8 cellular contexts compared by ENCODE assay signal in the genomic region with DNA sequence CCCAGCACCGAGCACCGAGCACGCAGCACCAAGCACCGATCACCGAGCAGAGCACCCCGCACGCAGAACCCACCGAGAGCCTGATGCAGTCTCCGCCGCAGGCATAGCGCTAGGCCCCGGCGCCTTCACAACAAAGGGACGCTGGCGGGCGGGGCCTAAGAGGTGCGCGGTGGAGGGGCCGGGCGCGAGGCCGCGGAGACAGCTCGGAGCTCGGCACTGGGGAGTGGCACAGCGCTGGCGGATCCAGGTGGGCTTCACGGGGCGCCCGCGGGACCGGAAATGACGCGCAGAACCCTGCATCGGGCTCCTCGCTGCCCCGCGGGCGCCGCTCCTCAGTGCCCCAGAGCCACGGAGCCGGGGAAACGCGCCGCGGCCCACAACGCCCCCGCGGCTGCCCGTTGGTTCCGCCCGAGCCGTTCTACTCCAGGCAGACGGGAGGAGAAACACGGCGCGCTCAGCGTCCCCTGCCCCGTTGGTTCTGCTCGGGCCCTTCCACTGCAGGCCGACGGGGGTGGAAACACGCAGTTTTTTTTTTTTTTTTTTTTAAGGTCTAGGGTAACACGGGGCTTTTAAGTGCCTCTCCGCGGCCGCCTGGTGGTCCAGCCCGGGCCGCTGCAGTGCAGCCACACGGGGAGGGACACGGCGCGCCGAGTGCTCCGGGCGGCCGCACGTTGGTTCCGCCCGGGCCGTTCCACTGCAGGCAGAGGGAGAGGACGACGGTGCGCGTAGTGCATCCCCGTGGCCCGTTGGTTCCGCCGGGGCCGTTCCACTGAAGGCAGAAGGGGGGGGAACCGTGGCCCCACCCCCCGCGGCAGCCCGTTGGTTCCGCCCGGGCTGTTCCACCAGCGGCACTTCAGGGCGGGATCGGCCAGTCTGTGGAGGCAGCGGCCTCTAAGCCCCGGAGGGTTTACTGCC. TPM values are rescaled to one million over a fixed set of nuclear protein-coding genes. Genes with fewer than 3 reads are reported as not detected.
DNase-seq lines count a peak whose midpoint lies in the region; ATAC-seq lines count a peak whose summit lies in the region.
"Not testable (repeated sequence)": the region's sequence is repeated elsewhere in the genome, so short reads cannot be mapped to it uniquely, and the experiment has no call there.

No MANE protein-coding gene starts in this region.

- H3K9me3 ChIP-seq in BLaER1 = not testable (repeated sequence)

- H3K4me3 ChIP-seq in BLaER1 = peak overlapping the region; percentile 62

- ATAC-seq in GM19463 (IDR thresholded peaks at IDR 0.05; ENCODE audit: unreplicated experiment) (peak; percentile 71), HG03469 (IDR thresholded peaks at IDR 0.05; ENCODE audit: unreplicated experiment) (peak; percentile 31)

- DNase-seq in NOMO-1 treated with dmso at 0.1 percent for 144 hours (lab: John Stamatoyannopoulos, UW; ENCODE audit: unreplicated experiment) = peak; percentile 48
- peak; percentile 71 for DNase-seq in activated CD8-positive, alpha-beta memory T cell treated with anti-CD3 and anti-CD28 coated beads, Interleukin-2, amount 50 U/mL, for 4 hours
- peak; percentile 66 for DNase-seq in effector CD8-positive, alpha-beta T cell (lab: John Stamatoyannopoulos, UW)
- peak; percentile 79 to 80 for DNase-seq in lung microvascular endothelial cell (ENCODE audit: low read depth in 2 of 2)
- peak; percentile 87 to 89 for DNase-seq in stimulated activated CD4-positive, alpha-beta T cell treated with anti-CD3 and anti-CD28 coated beads, Interleukin-4, amount 100 ng/mL, for 4 hours

- peak overlapping the region; percentile 95 for H3K27ac ChIP-seq in BLaER1

- peaks cover 13% of the 10 kb centered on the region for H3K4me1 ChIP-seq in BLaER1

- H3K27me3 ChIP-seq in BLaER1 = not testable (repeated sequence)

- peak overlapping the region; percentile 88 for H3K9ac ChIP-seq in BLaER1

- H3K36me3 ChIP-seq in BLaER1 = peaks cover 11% of the 10 kb centered on the region

- peak overlapping the region; percentile 22; the same call in 1 of the 2 replicates for H3K4me2 ChIP-seq in BLaER1

- H4K20me1 ChIP-seq in BLaER1 = not testable (repeated sequence)

RNA-seq across cellular contexts. Expression of gene CDK11A, which starts 21.8 kb away (rescaled TPM):
- 4.4 and 10.5 TPM in 2 replicates for total RNA-seq in lung microvascular endothelial cell

RNA-seq across cellular contexts. Expression of gene NADK, which starts 32.4 kb away (rescaled TPM):
- 25.3 and 34.7 TPM in 2 replicates for total RNA-seq in lung microvascular endothelial cell

RNA-seq across cellular contexts. Expression of gene SLC35E2B, which starts 53.3 kb away (rescaled TPM):
- total RNA-seq in lung microvascular endothelial cell = 15.5 and 21.6 TPM in 2 replicates

Comparison
In these comparisons a context has a peak if more than half of its experiments do, and no peak if none do; other contexts are left out.
1. Peak in every context shown above with its lines: DNase-seq, ATAC-seq, H3K4me3 ChIP-seq and H3K27ac ChIP-seq.